Comparison of ENCODE assay signal across 8 cellular contexts in genomic region chr20:6829510-6830116, GRCh38.
DNase-seq lines count a peak whose midpoint lies in the region; ATAC-seq and TF ChIP-seq lines count a peak whose summit lies in the region.

No MANE protein-coding gene starts in this region.

- H4K20me1 ChIP-seq in GM23248 (ENCODE audit: insufficient read depth) (no peaks in the 10 kb centered on the region), PC-3 (ENCODE audit: low read length) (no peaks in the 10 kb centered on the region)

- H3K9me2 ChIP-seq in GM23248 (ENCODE audit: insufficient read depth) (no peaks in the 10 kb centered on the region), PC-3 (replicated peaks; ENCODE audit: low read length) (no peaks in the 10 kb centered on the region)

- CTCF ChIA-PET in PC-3 (lab: Charles Lee), result interaction anchor here (0.7 kb wide), 2 partner anchors 63 to 1709 kb away, joined by 3 to 4 read pairs; no protein-coding TSS in a partner anchor

- H3K36me3 ChIP-seq in GM23248 (ENCODE audit: low read depth) (no peaks in the 10 kb centered on the region), PC-3 (ENCODE audit: low read depth, low read length) (no peaks in the 10 kb centered on the region)

- no peak overlapping the region for H3K27ac ChIP-seq in GM23248
- no peak overlapping the region for H3K27ac ChIP-seq in PC-3 (ENCODE audit: low read length)

- H3K4me3 ChIP-seq in GM23248 (no peak overlapping the region), PC-3 (ENCODE audit: low read length) (no peak overlapping the region)

- H3K9me3 ChIP-seq in GM23248 (ENCODE audit: low read depth) (no peaks in the 10 kb centered on the region), PC-3 (ENCODE audit: low read length) (no peaks in the 10 kb centered on the region)

- no peaks in the 10 kb centered on the region for H3K27me3 ChIP-seq in GM23248 (replicated peaks; ENCODE audit: insufficient read depth)
- H3K27me3 ChIP-seq in PC-3 (ENCODE audit: low read length), result peaks cover 30% of the 10 kb centered on the region

- POLR2A ChIA-PET in PC-3 (lab: Charles Lee; ENCODE audit: unreplicated experiment), result no interaction called here

- peak; percentile 7 to 19 for DNase-seq in AML-193 (lab: John Stamatoyannopoulos, UW)
- DNase-seq in GM23248, result peak; percentile 22
- no peak for DNase-seq in PC-3
- peak; percentile 4 for DNase-seq in fibroblast of peridontal ligament (ENCODE audit: extremely low read depth)
- no peak for DNase-seq in C1 segment of cervical spinal cord (lab: John Stamatoyannopoulos, UW)
- DNase-seq in GM13976 (ENCODE audit: low spot score), result no peak

- H3K4me1 ChIP-seq in GM23248 (ENCODE audit: insufficient read depth), result no peaks in the 10 kb centered on the region
- peaks cover 5% of the 10 kb centered on the region; the same call in 1 of the 2 replicates for H3K4me1 ChIP-seq in PC-3 (ENCODE audit: insufficient read depth, low read length)

- ATAC-seq in PC-3 (no peak), HG03039 (IDR thresholded peaks at IDR 0.05; ENCODE audit: unreplicated experiment) (no peak), HG03045 (IDR thresholded peaks at IDR 0.05; ENCODE audit: unreplicated experiment) (no peak)

- intact Hi-C loops in PC-3 (cut with micrococcal nuclease), result loop anchor here (2.0 to 10.0 kb wide), 4 partner anchors 455 to 1097 kb away; no protein-coding TSS in a partner anchor

- WGBS in GM23248 (ENCODE audit: low coverage in 1 of 2, low lambda C conversion rate in 2 of 2, missing lambda C conversion rate in 2 of 2), 2 experiments, result 87 to 100% methylated on average over 1 of the region's 1 CpG

- H2AFZ ChIP-seq in GM23248, result no peak overlapping the region
- H2AFZ ChIP-seq in PC-3 (ENCODE audit: low read length), result no peak overlapping the region

- TF ChIP-seq CTCF in PC-3 (conservative IDR thresholded peaks at IDR 0.05; ENCODE audit: low read depth, low read length), result peak; percentile 53
- no peak for TF ChIP-seq CTCF in GM13976 (IDR thresholded peaks at IDR 0.05; ENCODE audit: borderline replicate concordance, control extremely low read depth, extremely low read depth, insufficient read depth, missing control alignments)

- H3F3A ChIP-seq in GM23248 (ENCODE audit: insufficient read depth), result no peaks in the 10 kb centered on the region
- H3F3A ChIP-seq in PC-3 (ENCODE audit: low read length, unreplicated experiment), result no peaks in the 10 kb centered on the region

- H3K9ac ChIP-seq in GM23248 (no peak overlapping the region), PC-3 (ENCODE audit: low read length) (no peak overlapping the region)

- BruUV-seq in PC-3 (replicated peaks; lab: Mats Ljungman, UMichigan), result no TSS peak

- H3K79me2 ChIP-seq in GM23248 (ENCODE audit: insufficient read depth), result no peaks in the 10 kb centered on the region
- no peaks in the 10 kb centered on the region for H3K79me2 ChIP-seq in PC-3 (ENCODE audit: low read length)

- in situ Hi-C loops in GM23248 (cut with MboI), result loop anchor here (25.0 kb wide), 1 partner anchor 1033 kb away; no protein-coding TSS in a partner anchor
- in situ Hi-C loops in GM13976 (cut with MboI; ENCODE audit: low sequenced_read_pairs, unreplicated experiment), result loop anchor here (25.0 kb wide), 1 partner anchor 1033 kb away; no protein-coding TSS in a partner anchor

- H3K4me2 ChIP-seq in GM23248 (ENCODE audit: unreplicated experiment), result no peak overlapping the region
- no peak overlapping the region for H3K4me2 ChIP-seq in PC-3 (ENCODE audit: low read length)

Comparison
In these comparisons a context has a peak if more than half of its experiments do, and no peak if none do; other contexts are left out.
1. DNase-seq: peak in AML-193 (2 of 2), GM23248 (single experiment) and fibroblast of peridontal ligament (single experiment); none in PC-3 (single experiment), C1 segment of cervical spinal cord (0 of 14) and GM13976 (single experiment).